13 cellular contexts compared by ENCODE assay signal in genomic region chrX:118698516-118699247, GRCh38. TPM values are rescaled to one million over a fixed set of nuclear protein-coding genes. Genes with fewer than 3 reads are reported as not detected.
DNase-seq lines count a peak whose midpoint lies in the region; ATAC-seq, FAIRE-seq and TF ChIP-seq lines count a peak whose summit lies in the region.
"Had no signal": no experiment of that assay in that cellular context is flagged by ENCODE, and none has a peak within 500 bp of the region (broad histone marks: within the 10 kb centered on the region; RNA-seq: fewer than 3 reads in every experiment).

No MANE protein-coding gene starts in this region.

- dilution Hi-C loops in endothelial cell of umbilical vein (cut with MboI; ENCODE audit: extremely low pct_ligation_motif_present, low sequenced_read_pairs), result no loop called here

- peak; percentile 39 for ATAC-seq in Right ventricle myocardium superior (ENCODE audit: poor library complexity)
- peak; percentile 27; the same call in 1 of the 2 replicates for ATAC-seq in PC-3
- ATAC-seq in aorta (ENCODE audit: low FRiP score), result peak; percentile 36
- no peak for ATAC-seq in GM18505 (IDR thresholded peaks at IDR 0.05; ENCODE audit: unreplicated experiment)
- ATAC-seq: T-cell had no signal

- 65 to 78% methylated on average over 5 of the region's 5 CpGs for WGBS in aorta, 2 donors

- H3K4me2 ChIP-seq in PC-3 (ENCODE audit: low read length), result no peak overlapping the region; the same call in 1 of the 2 replicates
- H3K4me2 ChIP-seq in endothelial cell of umbilical vein (ENCODE audit: insufficient read depth, low read length), result no peak overlapping the region

- no peak overlapping the region for H3K4me3 ChIP-seq in PC-3 (ENCODE audit: low read length)
- H3K4me3 ChIP-seq in endothelial cell of umbilical vein (replicated peaks in 1 of 3; ENCODE audit: insufficient read depth in 1 of 3, low read depth in 1 of 3, low read length in 3 of 3), result no peak overlapping the region
- no peak overlapping the region for H3K4me3 ChIP-seq in aorta (ENCODE audit: low read length in 2 of 2)
- H3K4me3 ChIP-seq: suprapubic skin had no signal

- H3K27me3 ChIP-seq in PC-3 (ENCODE audit: low read length) (no peaks in the 10 kb centered on the region), endothelial cell of umbilical vein (ENCODE audit: control insufficient read depth in 2 of 2, insufficient read depth in 2 of 2, low read length in 2 of 2) (no peaks in the 10 kb centered on the region), aorta (ENCODE audit: control insufficient read depth in 1 of 2, insufficient read depth in 2 of 2, low read length in 1 of 2) (no peaks in the 10 kb centered on the region)
- H3K27me3 ChIP-seq: suprapubic skin had no signal

- DNase-seq in Right ventricle myocardium superior, result no peak
- DNase-seq in cardiac septum (ENCODE audit: low spot score), result no peak
- peak; percentile 32 for DNase-seq in PC-3
- peak; percentile 1 for DNase-seq in endothelial cell of umbilical vein (ENCODE audit: low read depth, low spot score)
- no peak for DNase-seq in aorta
- DNase-seq in KG1 (lab: John Stamatoyannopoulos, UW), result no peak
- no peak for DNase-seq in NCI-H1092 treated with DMSO at 0.1 percent for 48 hours (lab: John Stamatoyannopoulos, UW)
- DNase-seq: activated CD8-positive, alpha-beta memory T cell treated with anti-CD3 and anti-CD28 coated beads, Interleukin-2, amount 50 U/mL, for 4 hours; occipital lobe; stimulated activated CD4-positive, alpha-beta T cell treated with anti-CD3 and anti-CD28 coated beads, Interleukin-2, amount 100 ng/mL, for 48 hours; T-cell had no signal

- BruUV-seq in PC-3 (replicated peaks; lab: Mats Ljungman, UMichigan), result no TSS peak
- BruUV-seq in endothelial cell of umbilical vein (replicated peaks; lab: Mats Ljungman, UMichigan), result no TSS peak

- no peak for TF ChIP-seq CTCF in PC-3 (conservative IDR thresholded peaks at IDR 0.05; ENCODE audit: low read depth, low read length)
- no peak for TF ChIP-seq CTCF in endothelial cell of umbilical vein (IDR thresholded peaks at IDR 0.05; ENCODE audit: extremely low read depth in 1 of 2, insufficient read depth in 1 of 2, low read depth in 1 of 2, low read length in 2 of 2)

- H4K20me1 ChIP-seq in PC-3 (ENCODE audit: low read length) (no peaks in the 10 kb centered on the region), endothelial cell of umbilical vein (replicated peaks; ENCODE audit: control insufficient read depth, extremely low read depth, insufficient read depth, low read length) (no peaks in the 10 kb centered on the region)

- intact Hi-C loops in Right ventricle myocardium superior (cut with DNase I) (no loop called here), cardiac septum (cut with DNase I) (no loop called here), PC-3 (cut with micrococcal nuclease) (no loop called here), endothelial cell of umbilical vein (cut with micrococcal nuclease) (no loop called here), aorta (cut with DNase I) (no loop called here)

- no peak for TF ChIP-seq POLR2A in endothelial cell of umbilical vein (IDR thresholded peaks at IDR 0.05; ENCODE audit: low read depth, low read length)
- no peak for TF ChIP-seq POLR2A in GM18505 (IDR thresholded peaks at IDR 0.05; ENCODE audit: borderline replicate concordance, extremely low read depth, insufficient read depth, insufficient read length)

- no peaks in the 10 kb centered on the region for H3F3A ChIP-seq in PC-3 (ENCODE audit: low read length, unreplicated experiment)

- H3K9me3 ChIP-seq in PC-3 (ENCODE audit: low read length) (no peaks in the 10 kb centered on the region), endothelial cell of umbilical vein (replicated peaks; ENCODE audit: control insufficient read depth, insufficient read depth, low read length) (no peaks in the 10 kb centered on the region), aorta (ENCODE audit: control insufficient read depth, low read length) (no peaks in the 10 kb centered on the region)
- H3K9me3 ChIP-seq: suprapubic skin had no signal

- no peak overlapping the region for H3K9ac ChIP-seq in PC-3 (ENCODE audit: low read length)
- no peak overlapping the region for H3K9ac ChIP-seq in endothelial cell of umbilical vein (replicated peaks; ENCODE audit: extremely low read depth, insufficient read depth, low read length)

- H2AFZ ChIP-seq in PC-3 (ENCODE audit: low read length) (peak overlapping the region; percentile 48; the same call in 1 of the 2 replicates), endothelial cell of umbilical vein (ENCODE audit: low read depth, low read length) (peak overlapping the region; percentile 26)

- no peak overlapping the region for H3K27ac ChIP-seq in PC-3 (ENCODE audit: low read length)
- no peak overlapping the region for H3K27ac ChIP-seq in endothelial cell of umbilical vein (ENCODE audit: insufficient read depth, low read depth, low read length)
- no peak overlapping the region for H3K27ac ChIP-seq in aorta (ENCODE audit: low read depth in 1 of 2, low read length in 2 of 2)
- H3K27ac ChIP-seq: suprapubic skin had no signal

- CTCF ChIA-PET in PC-3 (lab: Charles Lee), result no interaction called here
- CTCF ChIA-PET in endothelial cell of umbilical vein (lab: Charles Lee), result no interaction called here

- peak; percentile 28 for FAIRE-seq in endothelial cell of umbilical vein (lab: Jason Lieb, UNC)

- no peaks in the 10 kb centered on the region for H3K9me2 ChIP-seq in PC-3 (replicated peaks; ENCODE audit: low read length)

- H3K9me1 ChIP-seq in endothelial cell of umbilical vein (replicated peaks; ENCODE audit: control insufficient read depth, extremely low read depth, insufficient read depth, low read length), result no peaks in the 10 kb centered on the region

- no peaks in the 10 kb centered on the region for H3K36me3 ChIP-seq in PC-3 (ENCODE audit: low read depth, low read length)
- H3K36me3 ChIP-seq in endothelial cell of umbilical vein (ENCODE audit: control insufficient read depth in 2 of 2, extremely low read depth in 1 of 2, insufficient read depth in 2 of 2, low read length in 2 of 2), result no peaks in the 10 kb centered on the region
- H3K36me3 ChIP-seq in aorta (ENCODE audit: control insufficient read depth in 1 of 2, insufficient read depth in 2 of 2, low read length in 1 of 2), result no peaks in the 10 kb centered on the region
- H3K36me3 ChIP-seq: suprapubic skin had no signal

- POLR2A ChIA-PET in PC-3 (lab: Charles Lee; ENCODE audit: unreplicated experiment), result no interaction called here
- POLR2A ChIA-PET in endothelial cell of umbilical vein (lab: Charles Lee), result no interaction called here

- H3K79me2 ChIP-seq in PC-3 (ENCODE audit: low read length) (no peaks in the 10 kb centered on the region), endothelial cell of umbilical vein (ENCODE audit: control insufficient read depth, insufficient read depth, low read length) (no peaks in the 10 kb centered on the region)

- H3K4me1 ChIP-seq in PC-3 (ENCODE audit: insufficient read depth, low read length) (peaks cover 19% of the 10 kb centered on the region), endothelial cell of umbilical vein (ENCODE audit: control insufficient read depth, extremely low read depth, insufficient read depth, low read length) (peaks cover 20% of the 10 kb centered on the region), aorta (ENCODE audit: control insufficient read depth in 1 of 2, insufficient read depth in 2 of 2, low read length in 2 of 2) (no peaks in the 10 kb centered on the region)
- H3K4me1 ChIP-seq: suprapubic skin had no signal

TF ChIP-seq in endothelial cell of umbilical vein, 7 proteins besides CTCF, POLR2A, EP300 and RAD21:
- TF ChIP-seq MYC (IDR thresholded peaks at IDR 0.05; ENCODE audit: low read depth, low read length) (no peak), FOS (IDR thresholded peaks at IDR 0.05; ENCODE audit: borderline replicate concordance, insufficient read depth, low read length) (no peak), MAX (IDR thresholded peaks at IDR 0.05; ENCODE audit: insufficient read depth, insufficient read length) (no peak), GATA2 (IDR thresholded peaks at IDR 0.05; ENCODE audit: insufficient read depth, insufficient read length, low read depth, low read length) (no peak), JUN (IDR thresholded peaks at IDR 0.05; ENCODE audit: borderline replicate concordance, insufficient read depth, insufficient read length, low read depth) (no peak)

RNA-seq across cellular contexts. Expression of gene IL13RA1, which starts 28.7 kb away (rescaled TPM):
- total RNA-seq in Right ventricle myocardium superior, result 16.8 TPM
- total RNA-seq in cardiac septum, result 20.7 TPM
- 33.4 and 33.5 TPM in 2 replicates for total RNA-seq in PC-3 (2014; rRNA removed)
- 61.9 and 66.4 TPM in 2 replicates for total RNA-seq in endothelial cell of umbilical vein
- polyA plus RNA-seq in endothelial cell of umbilical vein, result 32.8 and 40.7 TPM in 2 replicates
- polyA plus RNA-seq in endothelial cell of umbilical vein (2011; cell fraction: cytosol; rRNA removed), result 45.2 and 46.9 TPM in 2 replicates
- polyA plus RNA-seq in endothelial cell of umbilical vein (2011; cell fraction: nucleus; rRNA removed), result 24.0 and 31.2 TPM in 2 replicates
- polyA plus RNA-seq in endothelial cell of umbilical vein (2012), result 68.4 and 74.8 TPM in 2 replicates
- 35.9 and 49.6 TPM in 2 replicates for polyA minus RNA-seq in endothelial cell of umbilical vein
- 15.4 TPM for polyA minus RNA-seq in endothelial cell of umbilical vein (2011; cell fraction: cytosol; rRNA and poly(A)+ RNA removed)
- 21.7 and 33.2 TPM in 2 replicates for polyA minus RNA-seq in endothelial cell of umbilical vein (2011; cell fraction: nucleus; rRNA and poly(A)+ RNA removed)
- total RNA-seq in aorta, result 10 to 100 TPM; 90.1 to 92.5 TPM
- 10 to 100 TPM; 45.8 to 57.7 TPM for polyA plus RNA-seq in aorta

Comparison
In these comparisons a context has a peak if more than half of its experiments do, and no peak if none do; other contexts are left out.
1. DNase-seq: peak in PC-3 (single experiment) and endothelial cell of umbilical vein (single experiment); none in Right ventricle myocardium superior (single experiment), cardiac septum (single experiment), aorta (0 of 2), KG1 (single experiment) and NCI-H1092 treated with DMSO at 0.1 percent for 48 hours (single experiment).